Comparison of ENCODE assay signal across 12 cellular contexts in the genomic region with DNA sequence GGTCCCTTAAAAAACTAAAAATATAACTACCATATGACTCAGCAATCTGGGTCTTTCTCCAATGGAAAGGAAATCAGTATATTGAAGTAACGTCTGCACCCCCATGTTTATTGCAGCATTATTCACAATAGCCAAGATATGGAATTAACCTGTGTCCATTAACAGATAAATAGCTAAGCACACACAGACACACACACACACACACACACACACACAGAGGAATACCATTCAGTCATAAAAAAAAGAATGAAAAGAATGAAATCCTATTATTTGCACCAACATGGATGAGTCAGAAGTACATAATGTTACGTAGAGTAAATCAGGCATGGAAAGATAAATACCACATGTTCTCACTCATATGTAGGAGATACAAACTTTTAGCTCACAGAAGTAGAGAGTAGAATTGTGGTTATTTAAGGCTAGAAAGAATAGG. TPM values are rescaled to one million over a fixed set of nuclear protein-coding genes. Genes with fewer than 3 reads are reported as not detected.
DNase-seq lines count a peak whose midpoint lies in the region; ATAC-seq and TF ChIP-seq lines count a peak whose summit lies in the region.
"Had no signal": no experiment of that assay in that cellular context is flagged by ENCODE, and none has a peak within 500 bp of the region (broad histone marks: within the 10 kb centered on the region; RNA-seq: fewer than 3 reads in every experiment).

No MANE protein-coding gene starts in this region.

- no peak for TF ChIP-seq POLR2A in ovary (IDR thresholded peaks at IDR 0.05)

- no peaks in the 10 kb centered on the region for H3K4me1 ChIP-seq in mesenchymal stem cell (ENCODE audit: control insufficient read depth, insufficient read depth, low read depth, low read length)
- H3K4me1 ChIP-seq in colonic mucosa: no peaks in the 10 kb centered on the region
- no peaks in the 10 kb centered on the region for H3K4me1 ChIP-seq in ovary (ENCODE audit: insufficient read depth)

- peaks cover 26% of the 10 kb centered on the region for H3K4me1 Mint-ChIP-seq in chondrocyte (ENCODE audit: low read depth)

- intact Hi-C loops in colonic mucosa (cut with DNase I): no loop called here
- intact Hi-C loops in ovary (cut with DNase I): no loop called here

- WGBS in mesenchymal stem cell: 35% methylated on average over 1 of the region's 2 CpGs
- WGBS in ovary, 3 donors: 32 to 55% (median 40%) methylated on average over 2 of the region's 2 CpGs

- no peak overlapping the region for H3K9ac ChIP-seq in mesenchymal stem cell (ENCODE audit: low read length)
- no peak overlapping the region for H3K9ac ChIP-seq in colonic mucosa (ENCODE audit: low read depth in 2 of 2, low read length in 2 of 2)

- CTCF ChIA-PET in BJ (lab: Yijun Ruan, JAX): no interaction called here

- no peak for TF ChIP-seq CTCF in BJ (IDR thresholded peaks at IDR 0.05; ENCODE audit: insufficient read depth, low read depth, low read length)
- TF ChIP-seq CTCF in chondrocyte (IDR thresholded peaks at IDR 0.05): no peak
- no peak for TF ChIP-seq CTCF in colonic mucosa (IDR thresholded peaks at IDR 0.05)
- no peak for TF ChIP-seq CTCF in ovary (IDR thresholded peaks at IDR 0.05)

- no peak overlapping the region for H3K27ac ChIP-seq in mesenchymal stem cell (ENCODE audit: low read length, poor library complexity, severe bottlenecking)
- H3K27ac ChIP-seq in colonic mucosa: no peak overlapping the region
- H3K27ac ChIP-seq in ovary: no peak overlapping the region

- H3K4me3 ChIP-seq in BJ (ENCODE audit: low read depth, low read length): no peak overlapping the region
- H3K4me3 ChIP-seq in mesenchymal stem cell (ENCODE audit: insufficient read depth in 1 of 2, low read depth in 1 of 2, low read length in 2 of 2): no peak overlapping the region
- H3K4me3 ChIP-seq in colonic mucosa: no peak overlapping the region
- H3K4me3 ChIP-seq in ovary: no peak overlapping the region

- no peak overlapping the region for H2BK15ac ChIP-seq in mesenchymal stem cell (ENCODE audit: low read depth, poor library complexity, severe bottlenecking)

- H3K4me3 Mint-ChIP-seq in chondrocyte (ENCODE audit: unreplicated experiment): no peak overlapping the region
- H3K4me3 Mint-ChIP-seq: activated naive CD4-positive, alpha-beta T cell treated with anti-CD3 and anti-CD28 coated beads for 36 hours had no signal

- DNase-seq in BJ (ENCODE audit: low read depth) (peak; percentile 69), HT-29 (ENCODE audit: low spot score) (peak; percentile 25), chondrocyte (ENCODE audit: low spot score) (no peak), mesenchymal stem cell (peak; percentile 77), colonic mucosa (no peak), ovary (no peak)
- DNase-seq: activated naive CD4-positive, alpha-beta T cell treated with anti-CD3 and anti-CD28 coated beads for 36 hours; Kasumi-1; NCI-H446 treated with DMSO at 0.1 percent for 48 hours had no signal

- no peak overlapping the region for H3K14ac ChIP-seq in mesenchymal stem cell (ENCODE audit: low read length in 2 of 2)

- no peak overlapping the region for H3K23ac ChIP-seq in mesenchymal stem cell (ENCODE audit: low read length in 2 of 2)

- H3K27me3 Mint-ChIP-seq in chondrocyte (ENCODE audit: low read depth): no peaks in the 10 kb centered on the region

- POLR2A ChIA-PET in BJ (lab: Charles Lee): no interaction called here

- H2BK120ac ChIP-seq in mesenchymal stem cell (ENCODE audit: low read depth, low read length): no peak overlapping the region

- H3K27me3 ChIP-seq in BJ (ENCODE audit: control insufficient read depth, insufficient read depth, low read length) (no peaks in the 10 kb centered on the region), mesenchymal stem cell (ENCODE audit: control insufficient read depth in 1 of 2, insufficient read depth in 1 of 2, low read length in 2 of 2) (no peaks in the 10 kb centered on the region), colonic mucosa (no peaks in the 10 kb centered on the region), ovary (no peaks in the 10 kb centered on the region)

- H3K4ac ChIP-seq in mesenchymal stem cell (ENCODE audit: low read depth in 1 of 2, low read length in 2 of 2): no peak overlapping the region

- H2BK5ac ChIP-seq in mesenchymal stem cell (ENCODE audit: low read depth, low read length, poor library complexity, severe bottlenecking): no peak overlapping the region

- no peak overlapping the region for H3K4me2 ChIP-seq in mesenchymal stem cell (ENCODE audit: low read length, poor library complexity, severe bottlenecking)

- no peak overlapping the region for H2AK5ac ChIP-seq in mesenchymal stem cell (ENCODE audit: low read length, severe bottlenecking)

- no peaks in the 10 kb centered on the region for H3K79me1 ChIP-seq in mesenchymal stem cell (replicated peaks; ENCODE audit: low read length, poor library complexity, severe bottlenecking)

- no peak overlapping the region for H2BK12ac ChIP-seq in mesenchymal stem cell (ENCODE audit: low read length in 2 of 2)

- no peak overlapping the region for H3K18ac ChIP-seq in mesenchymal stem cell (ENCODE audit: low read depth in 1 of 2, low read length in 2 of 2)

- H3K36me3 Mint-ChIP-seq in chondrocyte (ENCODE audit: low read depth): peaks cover 1% of the 10 kb centered on the region

- H4K8ac ChIP-seq in mesenchymal stem cell (ENCODE audit: low read length): no peak overlapping the region

- TF ChIP-seq EP300 in ovary (IDR thresholded peaks at IDR 0.05): no peak

- H3K9me3 ChIP-seq in mesenchymal stem cell (ENCODE audit: control insufficient read depth, low read length) (peaks cover 7% of the 10 kb centered on the region), colonic mucosa (no peaks in the 10 kb centered on the region), ovary (no peaks in the 10 kb centered on the region)

- H3K27ac Mint-ChIP-seq in chondrocyte (ENCODE audit: unreplicated experiment): peak overlapping the region; percentile 88
- H3K27ac Mint-ChIP-seq: activated naive CD4-positive, alpha-beta T cell treated with anti-CD3 and anti-CD28 coated beads for 36 hours had no signal

- ATAC-seq in HG03196 (IDR thresholded peaks at IDR 0.05; ENCODE audit: unreplicated experiment): no peak
- no peak for ATAC-seq in HG02678 (IDR thresholded peaks at IDR 0.05; ENCODE audit: unreplicated experiment)

- H2AFZ ChIP-seq in mesenchymal stem cell (ENCODE audit: low read depth, low read length): no peak overlapping the region

- H3K36me3 ChIP-seq in BJ (ENCODE audit: control insufficient read depth, insufficient read depth, low read length) (no peaks in the 10 kb centered on the region), mesenchymal stem cell (ENCODE audit: control insufficient read depth in 1 of 2, insufficient read depth in 2 of 2, low read depth in 1 of 2, low read length in 2 of 2) (peaks cover 0 to 12% of the 10 kb centered on the region in 2 experiments), colonic mucosa (no peaks in the 10 kb centered on the region), ovary (no peaks in the 10 kb centered on the region)

- H3K9me3 Mint-ChIP-seq in chondrocyte (ENCODE audit: low read depth): peaks cover 14% of the 10 kb centered on the region
- H3K9me3 Mint-ChIP-seq: activated naive CD4-positive, alpha-beta T cell treated with anti-CD3 and anti-CD28 coated beads for 36 hours had no signal

- no peak overlapping the region for H4K91ac ChIP-seq in mesenchymal stem cell (ENCODE audit: low read length)

RNA-seq across cellular contexts. Expression of a gene that starts 4.6 kb away (rescaled TPM):
- polyA plus RNA-seq in BJ (2011; rRNA removed) (not detected in 2 replicates), ovary (1 to 10 TPM in 1 of 2 donors, under 1 TPM in 1; 0.54 to 6.3 TPM)
- not detected in 2 replicates for polyA minus RNA-seq in BJ (2011; rRNA and poly(A)+ RNA removed)
- total RNA-seq in HT-29 (2014; rRNA removed; shearing (Covaris generic)): 0.05 TPM in 1 of 2 replicates, not detected in the other
- total RNA-seq in chondrocyte (not detected in 3 replicates), colonic mucosa (1 to 10 TPM; 1.1 to 1.6 TPM), ovary (1 to 10 TPM in 2 of 7 donors, under 1 TPM in 5; 0.12 to 2.1 (median 0.35) TPM)
- 0.06 TPM for polyA plus RNA-seq in mesenchymal stem cell (2013, experiment 1 of 2)
- 0.05 TPM for polyA plus RNA-seq in mesenchymal stem cell (2013, experiment 2 of 2)
- total RNA-seq: pulmonary artery endothelial cell had no signal

RNA-seq across cellular contexts. Expression of a gene that starts 24.4 kb away (rescaled TPM):
- polyA plus RNA-seq in BJ (2011; rRNA removed): not detected in 2 replicates
- not detected in 2 replicates for polyA minus RNA-seq in BJ (2011; rRNA and poly(A)+ RNA removed)
- 0.10 TPM in 1 of 2 replicates, not detected in the other for total RNA-seq in HT-29 (2014; rRNA removed; shearing (Covaris generic))
- not detected in 3 replicates for total RNA-seq in chondrocyte
- polyA plus RNA-seq in mesenchymal stem cell (2013, experiment 1 of 2): not detected
- polyA plus RNA-seq in mesenchymal stem cell (2013, experiment 2 of 2): not detected
- total RNA-seq in colonic mucosa: under 1 TPM; 0.47 to 0.80 TPM
- total RNA-seq in ovary: under 1 TPM in 1 of 7 donors, not detected in 6; 0.60 TPM
- under 1 TPM in 1 of 2 donors, not detected in 1; 0.30 TPM for polyA plus RNA-seq in ovary
- total RNA-seq: activated naive CD4-positive, alpha-beta T cell treated with anti-CD3 and anti-CD28 coated beads for 36 hours; pulmonary artery endothelial cell had no signal

RNA-seq across cellular contexts. Expression of a gene that starts 35.2 kb away (rescaled TPM):
- not detected in 2 replicates for polyA plus RNA-seq in BJ (2011; rRNA removed)
- polyA minus RNA-seq in BJ (2011; rRNA and poly(A)+ RNA removed): not detected in 2 replicates
- 0.46 and 0.57 TPM in 2 replicates for total RNA-seq in HT-29 (2014; rRNA removed; shearing (Covaris generic))
- not detected in 3 replicates for total RNA-seq in chondrocyte
- polyA plus RNA-seq in mesenchymal stem cell (2013, experiment 1 of 2): 0.10 TPM
- 0.18 TPM for polyA plus RNA-seq in mesenchymal stem cell (2013, experiment 2 of 2)
- not detected for total RNA-seq in colonic mucosa
- under 1 TPM in 2 of 7 donors, not detected in 5; 0.58 to 0.72 TPM for total RNA-seq in ovary
- under 1 TPM; 0.19 to 0.90 TPM for polyA plus RNA-seq in ovary
- total RNA-seq: activated naive CD4-positive, alpha-beta T cell treated with anti-CD3 and anti-CD28 coated beads for 36 hours; pulmonary artery endothelial cell had no signal

RNA-seq across cellular contexts. Expression of a gene that starts 50.6 kb away (rescaled TPM):
- not detected in 2 replicates for polyA plus RNA-seq in BJ (2011; rRNA removed)
- not detected in 2 replicates for polyA minus RNA-seq in BJ (2011; rRNA and poly(A)+ RNA removed)
- total RNA-seq in HT-29 (2014; rRNA removed; shearing (Covaris generic)): 2.7 and 3.0 TPM in 2 replicates
- not detected in 3 replicates for total RNA-seq in chondrocyte
- polyA plus RNA-seq in mesenchymal stem cell (2013, experiment 1 of 2): 0.06 TPM
- polyA plus RNA-seq in mesenchymal stem cell (2013, experiment 2 of 2): not detected
- under 1 TPM in 1 of 2 donors, not detected in 1; 0.50 TPM for total RNA-seq in colonic mucosa
- total RNA-seq in ovary: 1 to 10 TPM in 2 of 7 donors, under 1 TPM in 3, not detected in 2; 0.23 to 2.6 (median 0.57) TPM
- under 1 TPM; 0.15 to 0.28 TPM for polyA plus RNA-seq in ovary
- total RNA-seq: activated naive CD4-positive, alpha-beta T cell treated with anti-CD3 and anti-CD28 coated beads for 36 hours; pulmonary artery endothelial cell had no signal

Comparison
In these comparisons a context has a peak if more than half of its experiments do, and no peak if none do; other contexts are left out.
1. DNase-seq: peak in BJ (single experiment), HT-29 (single experiment) and mesenchymal stem cell (single experiment); none in chondrocyte (single experiment), colonic mucosa (single experiment) and ovary (0 of 5).